In genomic region chr1:31984419-31985347, GRCh38 we compare ENCODE assay signal across 1 cellular context.
TF ChIP-seq lines count a peak whose summit lies in the region.

No MANE protein-coding gene starts in this region.

TF ChIP-seq in K562, 482 proteins besides CTCF, POLR2A, EP300 and RAD21:
- no peak for TF ChIP-seq TCF15 (CRISPR knock-in tag; IDR thresholded peaks at IDR 0.05)
- TF ChIP-seq RBFOX2 (IDR thresholded peaks at IDR 0.05; ENCODE audit: low read depth, low read length): no peak
- no peak for TF ChIP-seq TFE3 (CRISPR knock-in tag; IDR thresholded peaks at IDR 0.05)
- no peak for TF ChIP-seq SIRT6 (IDR thresholded peaks at IDR 0.05; ENCODE audit: low read depth, low read length)
- TF ChIP-seq C11orf30 (IDR thresholded peaks at IDR 0.05; ENCODE audit: low read depth): no peak
- TF ChIP-seq LCOR (CRISPR knock-in tag; IDR thresholded peaks at IDR 0.05): no peak
- no peak for TF ChIP-seq NR2C2 (CRISPR knock-in tag; IDR thresholded peaks at IDR 0.05)
- no peak for TF ChIP-seq NR2C2 (tag; IDR thresholded peaks at IDR 0.05)
- TF ChIP-seq PHF8 (IDR thresholded peaks at IDR 0.05; ENCODE audit: borderline replicate concordance, low read length): no peak
- no peak for TF ChIP-seq MBD1 (CRISPR knock-in tag; IDR thresholded peaks at IDR 0.05)
TF ChIP-seq in K562: peak in this region for 0.
